In the genomic region with DNA sequence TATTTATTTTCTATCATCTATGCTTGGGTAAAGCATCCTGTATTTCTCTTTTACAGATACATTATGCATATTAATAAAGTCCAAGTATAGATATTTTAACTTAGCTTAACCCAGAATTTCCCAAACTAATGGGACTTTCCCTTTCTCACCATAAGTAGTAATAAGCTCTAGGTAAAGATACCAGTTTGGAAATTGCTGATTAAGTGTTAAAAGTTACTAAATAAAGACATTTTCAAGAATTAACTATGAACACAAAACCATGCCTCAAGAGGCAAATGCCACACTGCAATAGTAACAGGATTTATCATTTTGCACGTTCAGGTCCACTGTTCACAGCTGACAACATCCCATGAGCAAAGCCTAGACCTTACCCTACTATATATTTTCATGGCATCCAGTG, we compare ENCODE assay signal across 34 cellular contexts.
"Had no signal": no experiment of that assay in that cellular context is flagged by ENCODE, and none has a peak within 500 bp of the region (broad histone marks: within the 10 kb centered on the region; RNA-seq: fewer than 3 reads in every experiment).

No MANE protein-coding gene starts in this region.

- H3K36me3 ChIP-seq: MG63 had no signal

- H3K4me3 ChIP-seq: MG63 had no signal

- DNase-seq: Karpas-422, Kasumi-1, MG63, MM.1S, MV-4-11, NCI-H1048, NCI-H1092, NCI-H1092 treated with DMSO at 0.1 percent for 48 hours, NCI-H1105, NCI-H1105 treated with DMSO at 0.1 percent for 48 hours, NCI-H1417, NCI-H1417 treated with DMSO at 0.1 percent for 48 hours, NCI-H1436, NCI-H1436 treated with DMSO at 0.1 percent for 48 hours, NCI-H1694, NCI-H1694 treated with DMSO at 0.1 percent for 48 hours, NCI-H187, NCI-H187 treated with DMSO at 0.1 percent for 48 hours, NCI-H1930, NCI-H2029, NCI-H2029 treated with DMSO at 0.1 percent for 48 hours, NCI-H2081, NCI-H2081 treated with DMSO at 0.1 percent for 48 hours, NCI-H2107, NCI-H2171, NCI-H2171 treated with DMSO at 0.1 percent for 48 hours, NCI-H2227 treated with DMSO at 0.1 percent for 48 hours, NCI-H226, NCI-H345, NCI-H446, NCI-H446 treated with DMSO at 0.1 percent for 48 hours, NCI-H510A, NCI-H510A treated with DMSO at 0.1 percent for 48 hours, NCI-H524 had no signal

- H3K27me3 ChIP-seq: MG63 had no signal

- H3K9me3 ChIP-seq: MG63 had no signal
